In genomic region chr18:9249254-9249653, GRCh38 we compare ENCODE assay signal across 27 cellular contexts.
"Had no signal": no experiment of that assay in that cellular context is flagged by ENCODE, and none has a peak within 500 bp of the region (broad histone marks: within the 10 kb centered on the region; RNA-seq: fewer than 3 reads in every experiment).

No MANE protein-coding gene starts in this region.

- DNase-seq: effector memory CD4-positive, alpha-beta T cell; esophagus squamous epithelium; hypothalamus; immature natural killer cell; left ventricle myocardium superior; lower lobe of right lung; nucleus accumbens; ovary; posterior cingulate gyrus; psoas muscle; right cardiac atrium; sigmoid colon; stimulated activated CD4-positive, alpha-beta T cell treated with anti-CD3 and anti-CD28 coated beads, Interleukin-2, amount 100 ng/mL, for 24 hours; stimulated activated CD4-positive, alpha-beta T cell treated with anti-CD3 and anti-CD28 coated beads, Interleukin-4, amount 100 ng/mL, for 24 hours; stimulated activated naive CD8-positive, alpha-beta T cell treated with anti-CD3 and anti-CD28 coated beads, Interleukin-15, Interleukin-2, amounts not matched to agents 100 U/mL and 50 U/mL, for 24 hours; substantia nigra; testis; tibial artery had no signal

- H3K27me3 ChIP-seq: esophagus squamous epithelium, neural progenitor cell, ovary, sigmoid colon, testis, tibial artery had no signal

- H3K4me2 ChIP-seq: neural progenitor cell had no signal

- H3K4me1 ChIP-seq: esophagus squamous epithelium, lower lobe of right lung, neural progenitor cell, psoas muscle, sigmoid colon, testis, tibial artery had no signal

- H3K27ac ChIP-seq: esophagus squamous epithelium, lower lobe of right lung, neural progenitor cell, ovary, psoas muscle, sigmoid colon, testis, tibial artery had no signal

- H3K9me3 ChIP-seq: esophagus squamous epithelium, lower lobe of right lung, ovary, psoas muscle, sigmoid colon, testis, tibial artery had no signal

- H3K4me3 Mint-ChIP-seq: dendritic cell treated with granulocyte-macrophage colony-stimulating factor and Interleukin-4, amounts not matched to agents 40 ng/mL and 50 ng/mL, for 4 days; immature natural killer cell; nephron; neural progenitor cell; stimulated activated memory B cell treated with anti-CD40 and anti-IgM and Interleukin-4, amounts not matched to agents 10 μg/mL and 1 μg/mL and 100 μg/mL, for 72 hours; type B pancreatic cell had no signal

- H3K27me3 Mint-ChIP-seq: dendritic cell treated with granulocyte-macrophage colony-stimulating factor and Interleukin-4, amounts not matched to agents 40 ng/mL and 50 ng/mL, for 4 days; stimulated activated memory B cell treated with anti-CD40 and anti-IgM and Interleukin-4, amounts not matched to agents 10 μg/mL and 1 μg/mL and 100 μg/mL, for 72 hours; type B pancreatic cell had no signal

- H3K9ac ChIP-seq: neural progenitor cell had no signal

- H3K36me3 ChIP-seq: neural progenitor cell, ovary had no signal

- H3K27ac Mint-ChIP-seq: dendritic cell treated with granulocyte-macrophage colony-stimulating factor and Interleukin-4, amounts not matched to agents 40 ng/mL and 50 ng/mL, for 4 days; immature natural killer cell; nephron; neural progenitor cell; stimulated activated memory B cell treated with anti-CD40 and anti-IgM and Interleukin-4, amounts not matched to agents 10 μg/mL and 1 μg/mL and 100 μg/mL, for 72 hours; type B pancreatic cell had no signal

- H3K4me3 ChIP-seq: esophagus squamous epithelium, lower lobe of right lung, neural progenitor cell, ovary, psoas muscle, sigmoid colon, testis, tibial artery had no signal

- H2AFZ ChIP-seq: neural progenitor cell had no signal

- H3K9me3 Mint-ChIP-seq: immature natural killer cell, neural progenitor cell, type B pancreatic cell had no signal

- FAIRE-seq: colon, endothelial cell of umbilical vein, frontal cortex, keratinocyte had no signal

- H3K4me1 Mint-ChIP-seq: immature natural killer cell; nephron; neural progenitor cell; stimulated activated memory B cell treated with anti-CD40 and anti-IgM and Interleukin-4, amounts not matched to agents 10 μg/mL and 1 μg/mL and 100 μg/mL, for 72 hours had no signal

- ATAC-seq: left ventricle myocardium superior; lower lobe of right lung; psoas muscle; right cardiac atrium; stimulated activated memory B cell treated with anti-CD40 and anti-IgM and Interleukin-4, amounts not matched to agents 10 μg/mL and 1 μg/mL and 100 μg/mL, for 72 hours; stimulated activated naive CD8-positive, alpha-beta T cell treated with anti-CD3 and anti-CD28 coated beads, Interleukin-15, Interleukin-2, amounts not matched to agents 100 U/mL and 50 U/mL, for 24 hours had no signal
